Comparison of ENCODE assay signal across 8 cellular contexts in genomic region chr6:33577106-33577535, GRCh38. TPM values are rescaled to one million over a fixed set of nuclear protein-coding genes. Genes with fewer than 3 reads are reported as not detected.
A peak's percentile ranks its signal among the peaks of the same experiment; 100 is the strongest.
DNase-seq lines count a peak whose midpoint lies in the region; ATAC-seq and TF ChIP-seq lines count a peak whose summit lies in the region.

No MANE protein-coding gene starts in this region.

- H3K27me3 ChIP-seq in left lung (no peaks in the 10 kb centered on the region), aorta (ENCODE audit: control insufficient read depth in 1 of 2, insufficient read depth in 2 of 2, low read length in 1 of 2) (no peaks in the 10 kb centered on the region)

- H3K36me3 ChIP-seq in left lung (peaks cover 0 to 44% of the 10 kb centered on the region in 2 donors), aorta (ENCODE audit: control insufficient read depth in 1 of 2, insufficient read depth in 2 of 2, low read length in 1 of 2) (peaks cover 0 to 4% of the 10 kb centered on the region in 2 donors)

- H3K4me1 ChIP-seq in left lung, result peaks cover 16 to 41% of the 10 kb centered on the region in 2 donors
- H3K4me1 ChIP-seq in aorta (ENCODE audit: control insufficient read depth in 1 of 2, insufficient read depth in 2 of 2, low read length in 2 of 2), result no peaks in the 10 kb centered on the region

- H3K27ac Mint-ChIP-seq in activated T-helper 2 cell treated with anti-CD3 and anti-CD28 coated beads, Interferon-gamma antibody, Interleukin-2, Interleukin-4, amounts not matched to agents 10 μg/mL and 5 μg/mL and 100 μg/mL, durations not matched to agents 14 hours and 24 hours and 36 hours, result peak overlapping the region; percentile 52

- TF ChIP-seq CTCF in left lung (IDR thresholded peaks at IDR 0.05), result no peak

- no peaks in the 10 kb centered on the region for H3K27me3 Mint-ChIP-seq in activated T-helper 2 cell treated with anti-CD3 and anti-CD28 coated beads, Interferon-gamma antibody, Interleukin-2, Interleukin-4, amounts not matched to agents 10 μg/mL and 5 μg/mL and 100 μg/mL, durations not matched to agents 14 hours and 24 hours and 36 hours (ENCODE audit: low read depth)

- intact Hi-C loops in activated T-helper 2 cell treated with anti-CD3 and anti-CD28 coated beads, Interferon-gamma antibody, Interleukin-2, Interleukin-4, amounts not matched to agents 10 μg/mL and 5 μg/mL and 100 μg/mL, durations not matched to agents 14 hours and 24 hours and 36 hours (cut with micrococcal nuclease), result no loop called here
- intact Hi-C loops in left lung (cut with DNase I), result no loop called here
- intact Hi-C loops in aorta (cut with DNase I), result loop anchor here (10.0 kb wide), 2 partner anchors 122 to 162 kb away; partner anchors contain the start of genes CUTA (in 1 of the 2), PHF1 (in 1 of the 2) and ZBTB9 (in 1 of the 2)

- DNase-seq in stimulated activated CD4-positive, alpha-beta T cell treated with anti-CD3 and anti-CD28 coated beads, Interleukin-4, amount 100 ng/mL, for 4 hours, result peak; percentile 18 to 58
- DNase-seq in stimulated activated CD4-positive, alpha-beta T cell treated with anti-CD3 and anti-CD28 coated beads, Interleukin-2, amount 100 ng/mL, for 48 hours, result no peak
- no peak for DNase-seq in activated T-helper 2 cell treated with anti-CD3 and anti-CD28 coated beads, Interferon-gamma antibody, Interleukin-2, Interleukin-4, amounts not matched to agents 10 μg/mL and 5 μg/mL and 100 μg/mL, durations not matched to agents 14 hours and 24 hours and 36 hours (ENCODE audit: low spot score)
- DNase-seq in left lung, result peak in 1 of 2 donors; percentile 74
- DNase-seq in aorta, result peak; percentile 68 to 81
- no peak for DNase-seq in activated gamma-delta T cell (lab: John Stamatoyannopoulos, UW)

- peaks cover 52% of the 10 kb centered on the region for H3K36me3 Mint-ChIP-seq in activated T-helper 2 cell treated with anti-CD3 and anti-CD28 coated beads, Interferon-gamma antibody, Interleukin-2, Interleukin-4, amounts not matched to agents 10 μg/mL and 5 μg/mL and 100 μg/mL, durations not matched to agents 14 hours and 24 hours and 36 hours (ENCODE audit: low read depth)

- 79% methylated on average over 9 of the region's 9 CpGs for WGBS in aorta, 2 donors

- H3K4me1 Mint-ChIP-seq in activated T-helper 2 cell treated with anti-CD3 and anti-CD28 coated beads, Interferon-gamma antibody, Interleukin-2, Interleukin-4, amounts not matched to agents 10 μg/mL and 5 μg/mL and 100 μg/mL, durations not matched to agents 14 hours and 24 hours and 36 hours (ENCODE audit: low read depth), result peaks cover 22% of the 10 kb centered on the region

- H3K27ac ChIP-seq in left lung (peak overlapping the region; percentile 42 to 89), aorta (ENCODE audit: low read depth in 1 of 2, low read length in 2 of 2) (no peak overlapping the region)

- H3K4me3 ChIP-seq in left lung (no peak overlapping the region), aorta (ENCODE audit: low read length in 2 of 2) (no peak overlapping the region)

- H3K9me3 ChIP-seq in left lung (no peaks in the 10 kb centered on the region), aorta (ENCODE audit: control insufficient read depth, low read length) (no peaks in the 10 kb centered on the region)

- H3K4me3 Mint-ChIP-seq in activated T-helper 2 cell treated with anti-CD3 and anti-CD28 coated beads, Interferon-gamma antibody, Interleukin-2, Interleukin-4, amounts not matched to agents 10 μg/mL and 5 μg/mL and 100 μg/mL, durations not matched to agents 14 hours and 24 hours and 36 hours (ENCODE audit: low read depth), result peak overlapping the region; percentile 56

- no peaks in the 10 kb centered on the region for H3K9me3 Mint-ChIP-seq in activated T-helper 2 cell treated with anti-CD3 and anti-CD28 coated beads, Interferon-gamma antibody, Interleukin-2, Interleukin-4, amounts not matched to agents 10 μg/mL and 5 μg/mL and 100 μg/mL, durations not matched to agents 14 hours and 24 hours and 36 hours

- ATAC-seq in left lung, result peak; percentile 14
- ATAC-seq in aorta (ENCODE audit: low FRiP score), result peak; percentile 33
- ATAC-seq in HG02642 (IDR thresholded peaks at IDR 0.05; ENCODE audit: poor library complexity, unreplicated experiment), result no peak
- no peak for ATAC-seq in HG03378 (IDR thresholded peaks at IDR 0.05; ENCODE audit: unreplicated experiment)

RNA-seq across cellular contexts. Expression of gene BAK1, which starts 3.0 kb away (rescaled TPM):
- total RNA-seq in activated T-helper 2 cell treated with anti-CD3 and anti-CD28 coated beads, Interferon-gamma antibody, Interleukin-2, Interleukin-4, amounts not matched to agents 10 μg/mL and 5 μg/mL and 100 μg/mL, durations not matched to agents 14 hours and 24 hours and 36 hours, result 53.2 and 53.4 TPM in 2 replicates
- total RNA-seq in left lung, result 10 to 100 TPM; 26.5 to 27.0 TPM
- 10 to 100 TPM; 12.4 to 15.0 TPM for total RNA-seq in aorta
- polyA plus RNA-seq in aorta, result 10 to 100 TPM; 13.4 to 21.8 TPM

RNA-seq across cellular contexts. Expression of gene ITPR3, which starts 44.0 kb away (rescaled TPM):
- 40.7 and 41.7 TPM in 2 replicates for total RNA-seq in activated T-helper 2 cell treated with anti-CD3 and anti-CD28 coated beads, Interferon-gamma antibody, Interleukin-2, Interleukin-4, amounts not matched to agents 10 μg/mL and 5 μg/mL and 100 μg/mL, durations not matched to agents 14 hours and 24 hours and 36 hours
- 100 to 1,000 TPM; 107 to 147 TPM for total RNA-seq in left lung
- 10 to 100 TPM; 11.9 to 28.8 TPM for total RNA-seq in aorta
- 1 to 10 TPM; 4.6 to 7.0 TPM for polyA plus RNA-seq in aorta

Comparison
In these comparisons a context has a peak if more than half of its experiments do, and no peak if none do; other contexts are left out.
1. DNase-seq: peak in stimulated activated CD4-positive, alpha-beta T cell treated with anti-CD3 and anti-CD28 coated beads, Interleukin-4, amount 100 ng/mL, for 4 hours (2 of 2) and aorta (2 of 2); none in stimulated activated CD4-positive, alpha-beta T cell treated with anti-CD3 and anti-CD28 coated beads, Interleukin-2, amount 100 ng/mL, for 48 hours (0 of 2), activated T-helper 2 cell treated with anti-CD3 and anti-CD28 coated beads, Interferon-gamma antibody, Interleukin-2, Interleukin-4, amounts not matched to agents 10 μg/mL and 5 μg/mL and 100 μg/mL, durations not matched to agents 14 hours and 24 hours and 36 hours (single experiment) and activated gamma-delta T cell (single experiment).
2. ATAC-seq: peak in left lung (single experiment) and aorta (single experiment); none in HG02642 (single experiment) and HG03378 (single experiment).
3. H3K27ac ChIP-seq: peak in left lung (2 of 2); none in aorta (0 of 2).
4. intact Hi-C loops: an anchor here in aorta (10.0 kb wide); none called in activated T-helper 2 cell treated with anti-CD3 and anti-CD28 coated beads, Interferon-gamma antibody, Interleukin-2, Interleukin-4, amounts not matched to agents 10 μg/mL and 5 μg/mL and 100 μg/mL, durations not matched to agents 14 hours and 24 hours and 36 hours and left lung.